ENCODE assay signal across 9 cellular contexts in the genomic region with DNA sequence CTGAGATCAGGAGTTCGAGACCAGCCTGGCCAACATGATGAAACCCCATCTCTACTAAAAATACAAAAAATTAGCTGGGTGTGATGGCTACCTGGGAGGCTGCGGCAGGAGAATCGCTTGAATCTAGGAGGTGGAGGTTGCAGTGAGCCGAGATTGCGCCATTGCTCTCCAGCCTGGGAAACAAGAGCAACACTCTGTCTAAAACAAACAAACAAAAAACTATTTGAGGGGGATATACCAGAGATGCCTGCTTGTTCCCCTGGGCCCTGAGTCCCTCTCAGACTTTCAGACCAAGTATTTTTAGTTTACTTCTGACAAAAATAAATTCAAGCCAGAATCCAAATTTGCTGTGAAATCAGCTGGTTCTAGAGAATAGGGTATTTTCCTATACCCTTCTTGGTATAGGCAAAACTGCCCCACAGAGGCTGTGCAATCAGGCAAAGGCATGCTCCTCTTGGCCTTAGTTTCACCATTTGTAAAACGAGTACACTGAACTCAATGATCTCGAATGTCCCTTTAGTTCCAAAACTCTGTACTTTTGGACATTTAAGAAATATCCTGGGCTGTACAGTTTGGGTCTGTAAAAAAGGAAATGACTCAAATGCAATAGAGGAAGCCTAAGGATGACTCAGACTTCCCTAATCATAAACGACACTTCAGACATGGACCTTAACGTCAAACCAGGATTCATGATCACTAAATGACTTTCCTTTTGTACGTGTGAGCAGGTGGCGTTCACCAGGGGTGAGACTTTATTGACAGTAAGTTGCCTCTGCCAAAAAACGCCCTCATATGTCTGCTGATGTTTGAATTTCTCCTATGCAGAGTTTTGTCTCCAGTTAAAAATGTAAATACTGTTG. TPM values are rescaled to one million over a fixed set of nuclear protein-coding genes. Genes with fewer than 3 reads are reported as not detected.
DNase-seq lines count a peak whose midpoint lies in the region; ATAC-seq and TF ChIP-seq lines count a peak whose summit lies in the region.
"Had no signal": no experiment of that assay in that cellular context is flagged by ENCODE, and none has a peak within 500 bp of the region (broad histone marks: within the 10 kb centered on the region; RNA-seq: fewer than 3 reads in every experiment).

No MANE protein-coding gene starts in this region.

- peaks cover 10% of the 10 kb centered on the region for H3K4me1 ChIP-seq in HUES6 (ENCODE audit: control insufficient read depth, insufficient read depth, low read length)
- peaks cover 55% of the 10 kb centered on the region for H3K4me1 ChIP-seq in body of pancreas

- H3K27me3 Mint-ChIP-seq in stimulated activated memory B cell treated with anti-CD40 and anti-IgM and Interleukin-4, amounts not matched to agents 10 μg/mL and 1 μg/mL and 100 μg/mL, for 72 hours = no peaks in the 10 kb centered on the region

- ATAC-seq in body of pancreas = peak; percentile 9
- peak; percentile 50 for ATAC-seq in left lobe of liver
- peak; percentile 88 for ATAC-seq in stimulated activated memory B cell treated with anti-CD40 and anti-IgM and Interleukin-4, amounts not matched to agents 10 μg/mL and 1 μg/mL and 100 μg/mL, for 72 hours
- no peak for ATAC-seq in HG03457 (IDR thresholded peaks at IDR 0.05; ENCODE audit: unreplicated experiment)

- no peak overlapping the region for H3K9ac ChIP-seq in HUES6 (ENCODE audit: low read length)

- no peaks in the 10 kb centered on the region for H3K9me3 ChIP-seq in HUES6 (ENCODE audit: control insufficient read depth, insufficient read depth, low read depth, low read length)
- H3K9me3 ChIP-seq in body of pancreas = no peaks in the 10 kb centered on the region

- 53 to 55% methylated on average over 12 of the region's 12 CpGs for WGBS in body of pancreas, 2 donors

- peaks cover 59% of the 10 kb centered on the region for H3K4me1 Mint-ChIP-seq in stimulated activated memory B cell treated with anti-CD40 and anti-IgM and Interleukin-4, amounts not matched to agents 10 μg/mL and 1 μg/mL and 100 μg/mL, for 72 hours

- H3K27me3 ChIP-seq in HUES6 (ENCODE audit: control insufficient read depth, insufficient read depth, low read length) (no peaks in the 10 kb centered on the region), body of pancreas (no peaks in the 10 kb centered on the region)

- peak; percentile 16 for DNase-seq in activated T-cell treated with anti-CD3 and anti-CD28 coated beads for 1 hour (ENCODE audit: low read depth)
- DNase-seq in activated T-cell treated with anti-CD3 and anti-CD28 coated beads for 4 hours = no peak
- peak; percentile 99 for DNase-seq in SKM-1 (lab: John Stamatoyannopoulos, UW; ENCODE audit: unreplicated experiment)
- peak in 3 of 4 donors; percentile 42 to 70 (median 44) for DNase-seq in body of pancreas
- no peak for DNase-seq in left lobe of liver (ENCODE audit: low spot score)

- peak overlapping the region; percentile 9; the same call in 1 of the 2 replicates for H3K27ac ChIP-seq in HUES6 (ENCODE audit: low read depth, low read length)
- peak overlapping the region; percentile 36 to 93 (median 88) for H3K27ac ChIP-seq in body of pancreas

- H3K9me3 Mint-ChIP-seq in stimulated activated memory B cell treated with anti-CD40 and anti-IgM and Interleukin-4, amounts not matched to agents 10 μg/mL and 1 μg/mL and 100 μg/mL, for 72 hours = no peaks in the 10 kb centered on the region
- H3K9me3 Mint-ChIP-seq: nephron had no signal

- H3K4me3 ChIP-seq in HUES6 (ENCODE audit: low read depth, low read length) (no peak overlapping the region), body of pancreas (no peak overlapping the region)

- intact Hi-C loops in body of pancreas (cut with DNase I) = no loop called here

- H3K27ac Mint-ChIP-seq in stimulated activated memory B cell treated with anti-CD40 and anti-IgM and Interleukin-4, amounts not matched to agents 10 μg/mL and 1 μg/mL and 100 μg/mL, for 72 hours = peak overlapping the region; percentile 75

- H3K36me3 Mint-ChIP-seq in stimulated activated memory B cell treated with anti-CD40 and anti-IgM and Interleukin-4, amounts not matched to agents 10 μg/mL and 1 μg/mL and 100 μg/mL, for 72 hours = peaks cover 29% of the 10 kb centered on the region

- TF ChIP-seq POLR2A in body of pancreas (IDR thresholded peaks at IDR 0.05) = no peak

- peak overlapping the region; percentile 43 for H3K4me3 Mint-ChIP-seq in stimulated activated memory B cell treated with anti-CD40 and anti-IgM and Interleukin-4, amounts not matched to agents 10 μg/mL and 1 μg/mL and 100 μg/mL, for 72 hours
- H3K4me3 Mint-ChIP-seq: nephron had no signal

- H3K36me3 ChIP-seq in HUES6 (ENCODE audit: control insufficient read depth, insufficient read depth, low read length) = peaks cover 68% of the 10 kb centered on the region
- no peaks in the 10 kb centered on the region for H3K36me3 ChIP-seq in body of pancreas (replicated peaks in 1 of 2; ENCODE audit: insufficient read depth in 1 of 2, low read depth in 2 of 2)

- TF ChIP-seq CTCF in body of pancreas (IDR thresholded peaks at IDR 0.05) = no peak

RNA-seq across cellular contexts. Expression of gene ENSA, which starts 16.1 kb away (rescaled TPM):
- total RNA-seq in body of pancreas = 100 to 1,000 TPM in 1 of 2 donors, 10 to 100 TPM in 1; 64.6 to 203 TPM
- 63.4 TPM for total RNA-seq in left lobe of liver

RNA-seq across cellular contexts. Expression of gene MCL1, which starts 33.9 kb away (rescaled TPM):
- 100 to 1,000 TPM; 211 to 223 TPM for total RNA-seq in body of pancreas
- 103 TPM for total RNA-seq in left lobe of liver

Comparison
In these comparisons a context has a peak if more than half of its experiments do, and no peak if none do; other contexts are left out.
1. DNase-seq: peak in activated T-cell treated with anti-CD3 and anti-CD28 coated beads for 1 hour (single experiment), SKM-1 (single experiment) and body of pancreas (3 of 4); none in activated T-cell treated with anti-CD3 and anti-CD28 coated beads for 4 hours (single experiment) and left lobe of liver (single experiment).